In genomic region chr13:101614491-101614890, GRCh38 we compare ENCODE assay signal across 16 cellular contexts.
DNase-seq lines count a peak whose midpoint lies in the region; ATAC-seq, FAIRE-seq and TF ChIP-seq lines count a peak whose summit lies in the region.
"Had no signal": no experiment of that assay in that cellular context is flagged by ENCODE, and none has a peak within 500 bp of the region (broad histone marks: within the 10 kb centered on the region; RNA-seq: fewer than 3 reads in every experiment).

No MANE protein-coding gene starts in this region.

- no peak overlapping the region for H2BK15ac ChIP-seq in neuronal stem cell (ENCODE audit: low read length)

- no peak for TF ChIP-seq POLR2A in H54 (IDR thresholded peaks at IDR 0.05; ENCODE audit: low read depth, low read length)

- TF ChIP-seq CTCF in omental fat pad (IDR thresholded peaks at IDR 0.05), result no peak

- H2AFZ ChIP-seq in neuronal stem cell (ENCODE audit: low read length), result peak overlapping the region; percentile 44

- H3K4me3 ChIP-seq in neuronal stem cell (ENCODE audit: low read length in 2 of 2), result no peak overlapping the region
- H3K4me3 ChIP-seq: BLaER1 treated with 17β-estradiol and CSF1 and Interleukin-3, amounts not matched to agents 10 nM and 100 nM had no signal

- peak; percentile 72 for FAIRE-seq in H54 (lab: Jason Lieb, UNC)
- FAIRE-seq: GM12892, GM18507, H1 had no signal

- no peak overlapping the region for H3K27ac ChIP-seq in neuronal stem cell (replicated peaks; ENCODE audit: low read length)
- H3K27ac ChIP-seq: BLaER1 treated with 17β-estradiol and CSF1 and Interleukin-3, amounts not matched to agents 10 nM and 100 nM; KMS-11 had no signal

- no peak overlapping the region for H2AK5ac ChIP-seq in neuronal stem cell (ENCODE audit: low read depth, low read length)

- no peaks in the 10 kb centered on the region for H3K9me3 ChIP-seq in neuronal stem cell (replicated peaks in 1 of 2; ENCODE audit: control insufficient read depth in 2 of 2, insufficient read depth in 1 of 2, low read depth in 1 of 2, low read length in 2 of 2)
- H3K9me3 ChIP-seq: BLaER1 treated with 17β-estradiol and CSF1 and Interleukin-3, amounts not matched to agents 10 nM and 100 nM had no signal

- ATAC-seq in Right ventricle myocardium superior (ENCODE audit: poor library complexity) (no peak), omental fat pad (ENCODE audit: low FRiP score) (no peak)
- ATAC-seq: CD8-positive, alpha-beta T cell had no signal

- no peak overlapping the region for H2BK5ac ChIP-seq in neuronal stem cell (ENCODE audit: low read length)

- H3K4me1 ChIP-seq in neuronal stem cell (ENCODE audit: control insufficient read depth in 2 of 2, insufficient read depth in 1 of 2, low read depth in 1 of 2, low read length in 2 of 2), result peaks cover 0 to 8% of the 10 kb centered on the region in 2 donors
- H3K4me1 ChIP-seq: BLaER1 treated with 17β-estradiol and CSF1 and Interleukin-3, amounts not matched to agents 10 nM and 100 nM had no signal

- WGBS in neuronal stem cell (ENCODE audit: extremely low coverage in 2 of 2, insufficient read length in 2 of 2, insufficient replicate concordance in 1 of 2), 2 donors, result no CpG with 5 or more reads among the region's 8 CpGs

- peak; percentile 52 for DNase-seq in DMS79 treated with DMSO at 0.1 percent for 48 hours (lab: John Stamatoyannopoulos, UW)
- no peak for DNase-seq in H54 (ENCODE audit: insufficient read length, low spot score)
- DNase-seq in cerebellum (ENCODE audit: low spot score), result peak; percentile 2
- DNase-seq in neuronal stem cell (ENCODE audit: low spot score), result no peak
- no peak for DNase-seq in hippocampal formation (lab: John Stamatoyannopoulos, UW)
- DNase-seq in Right ventricle myocardium superior, result no peak
- DNase-seq in omental fat pad (ENCODE audit: low spot score), result no peak
- DNase-seq in NCI-H524 treated with DMSO at 0.1 percent for 48 hours (lab: John Stamatoyannopoulos, UW), result no peak
- DNase-seq: Calu3; CD8-positive, alpha-beta T cell; GDM1 had no signal

- intact Hi-C loops in Right ventricle myocardium superior (cut with DNase I), result no loop called here

- H3K9ac ChIP-seq in neuronal stem cell (ENCODE audit: low read depth, low read length, poor library complexity), result no peak overlapping the region
- H3K9ac ChIP-seq: BLaER1 treated with 17β-estradiol and CSF1 and Interleukin-3, amounts not matched to agents 10 nM and 100 nM; KMS-11 had no signal

- no peaks in the 10 kb centered on the region for H3K36me3 ChIP-seq in neuronal stem cell (replicated peaks in 1 of 2; ENCODE audit: control insufficient read depth in 2 of 2, insufficient read depth in 2 of 2, low read length in 2 of 2)
- H3K36me3 ChIP-seq: BLaER1 treated with 17β-estradiol and CSF1 and Interleukin-3, amounts not matched to agents 10 nM and 100 nM had no signal

- H3K14ac ChIP-seq in neuronal stem cell (ENCODE audit: low read length), result no peak overlapping the region

- no peaks in the 10 kb centered on the region for H3K79me1 ChIP-seq in neuronal stem cell (ENCODE audit: low read depth, low read length)

- H3K4me2 ChIP-seq in neuronal stem cell (ENCODE audit: insufficient read depth, low read length, poor library complexity, severe bottlenecking), result no peak overlapping the region
- H3K4me2 ChIP-seq: BLaER1 treated with 17β-estradiol and CSF1 and Interleukin-3, amounts not matched to agents 10 nM and 100 nM; KMS-11 had no signal

- no peak overlapping the region for H4K8ac ChIP-seq in neuronal stem cell (ENCODE audit: low read depth, low read length)

- H2BK120ac ChIP-seq in neuronal stem cell (ENCODE audit: low read depth, low read length), result no peak overlapping the region

- H4K91ac ChIP-seq in neuronal stem cell (ENCODE audit: low read depth, low read length, poor library complexity), result no peak overlapping the region

- H3K23ac ChIP-seq in neuronal stem cell (ENCODE audit: low read depth, low read length, poor library complexity), result no peak overlapping the region

- H3K27me3 ChIP-seq in neuronal stem cell (ENCODE audit: control insufficient read depth in 3 of 3, insufficient read depth in 3 of 3, low read depth in 1 of 3, low read length in 3 of 3), result no peaks in the 10 kb centered on the region
- H3K27me3 ChIP-seq: BLaER1 treated with 17β-estradiol and CSF1 and Interleukin-3, amounts not matched to agents 10 nM and 100 nM had no signal

- no peak overlapping the region for H3K4ac ChIP-seq in neuronal stem cell (ENCODE audit: low read length)

- no peak overlapping the region for H3K18ac ChIP-seq in neuronal stem cell (ENCODE audit: low read length)

- H2BK12ac ChIP-seq in neuronal stem cell (ENCODE audit: low read length), result no peak overlapping the region

Comparison
In these comparisons a context has a peak if more than half of its experiments do, and no peak if none do; other contexts are left out.
1. DNase-seq: peak in DMS79 treated with DMSO at 0.1 percent for 48 hours (single experiment) and cerebellum (single experiment); none in H54 (single experiment), neuronal stem cell (single experiment), hippocampal formation (0 of 2), Right ventricle myocardium superior (single experiment), omental fat pad (single experiment) and NCI-H524 treated with DMSO at 0.1 percent for 48 hours (single experiment).